ENCODE assay signal across 20 cellular contexts in genomic region chr20:481167-481566, GRCh38. TPM values are rescaled to one million over a fixed set of nuclear protein-coding genes. Genes with fewer than 3 reads are reported as not detected.
DNase-seq lines count a peak whose midpoint lies in the region; ATAC-seq and TF ChIP-seq lines count a peak whose summit lies in the region.
"Had no signal": no experiment of that assay in that cellular context is flagged by ENCODE, and none has a peak within 500 bp of the region (broad histone marks: within the 10 kb centered on the region; RNA-seq: fewer than 3 reads in every experiment).

No MANE protein-coding gene starts in this region.

- ATAC-seq in stimulated activated naive CD8-positive, alpha-beta T cell treated with anti-CD3 and anti-CD28 coated beads, Interleukin-15, amount 100 ng/mL, for 72 hours = peak; percentile 54
- ATAC-seq in stimulated activated naive CD8-positive, alpha-beta T cell treated with anti-CD3 and anti-CD28 coated beads, Interleukin-15, Interleukin-2, amounts not matched to agents 100 U/mL and 50 U/mL, for 24 hours = no peak
- peak; percentile 34 for ATAC-seq in activated CD8-positive, alpha-beta T cell treated with anti-CD3 and anti-CD28 coated beads for 36 hours
- no peak for ATAC-seq in HG03354 (IDR thresholded peaks at IDR 0.05; ENCODE audit: poor library complexity, severe bottlenecking, unreplicated experiment)
- ATAC-seq: HepG2 had no signal

- no peaks in the 10 kb centered on the region for H3K9me3 Mint-ChIP-seq in activated CD4-positive, alpha-beta T cell treated with anti-CD3 and anti-CD28 coated beads, Interleukin-2, amount 10 ng/mL, durations not matched to agents 24 days and 14 days
- no peaks in the 10 kb centered on the region for H3K9me3 Mint-ChIP-seq in stimulated activated naive CD8-positive, alpha-beta T cell treated with anti-CD3 and anti-CD28 coated beads, Interleukin-15, amount 100 ng/mL, for 72 hours
- H3K9me3 Mint-ChIP-seq in activated CD8-positive, alpha-beta T cell treated with anti-CD3 and anti-CD28 coated beads for 36 hours = no peaks in the 10 kb centered on the region
- H3K9me3 Mint-ChIP-seq: H9 had no signal

- peak overlapping the region; percentile 34 for H3K27ac Mint-ChIP-seq in activated CD4-positive, alpha-beta T cell treated with anti-CD3 and anti-CD28 coated beads, Interleukin-2, amount 10 ng/mL, durations not matched to agents 24 days and 14 days
- peak overlapping the region in 1 of 2 donors; percentile 86 for H3K27ac Mint-ChIP-seq in stimulated activated naive CD8-positive, alpha-beta T cell treated with anti-CD3 and anti-CD28 coated beads, Interleukin-15, amount 100 ng/mL, for 72 hours
- no peak overlapping the region for H3K27ac Mint-ChIP-seq in activated CD8-positive, alpha-beta T cell treated with anti-CD3 and anti-CD28 coated beads for 36 hours

- peaks cover 22% of the 10 kb centered on the region for H3K4me1 Mint-ChIP-seq in activated CD4-positive, alpha-beta T cell treated with anti-CD3 and anti-CD28 coated beads, Interleukin-2, amount 10 ng/mL, durations not matched to agents 24 days and 14 days
- peaks cover 36% of the 10 kb centered on the region for H3K4me1 Mint-ChIP-seq in stimulated activated naive CD8-positive, alpha-beta T cell treated with anti-CD3 and anti-CD28 coated beads, Interleukin-15, amount 100 ng/mL, for 72 hours
- peaks cover 18% of the 10 kb centered on the region for H3K4me1 Mint-ChIP-seq in activated CD8-positive, alpha-beta T cell treated with anti-CD3 and anti-CD28 coated beads for 36 hours (ENCODE audit: low read depth)
- H3K4me1 Mint-ChIP-seq: H9 had no signal

- no peak for DNase-seq in activated CD4-positive, alpha-beta T cell treated with anti-CD3 and anti-CD28 coated beads, Interleukin-2, amount 10 ng/mL, durations not matched to agents 24 days and 14 days
- no peak for DNase-seq in activated CD4-positive, alpha-beta T cell treated with anti-CD3 and anti-CD28 coated beads for 48 hours
- no peak for DNase-seq in stimulated activated naive CD8-positive, alpha-beta T cell treated with anti-CD3 and anti-CD28 coated beads, Interleukin-15, amount 100 ng/mL, for 72 hours
- no peak for DNase-seq in stimulated activated naive CD8-positive, alpha-beta T cell treated with anti-CD3 and anti-CD28 coated beads, Interleukin-15, Interleukin-2, amounts not matched to agents 100 U/mL and 50 U/mL, for 24 hours
- no peak for DNase-seq in activated CD8-positive, alpha-beta T cell treated with anti-CD3 and anti-CD28 coated beads for 36 hours
- no peak for DNase-seq in NOMO-1 (lab: John Stamatoyannopoulos, UW; ENCODE audit: unreplicated experiment in 2 of 2)
- no peak for DNase-seq in A673 (ENCODE audit: low spot score)
- DNase-seq: BE2C; DMS79; H9; KG1; MV-4-11; NCI-H1694 treated with DMSO at 0.1 percent for 48 hours; NCI-H2107; NCI-H510A; NCI-H748 treated with DMSO at 0.1 percent for 48 hours; NK-92 treated with Interleukin-12 subunit alpha and Interleukin-12 subunit beta, amount 100 ng/mL, for 24 hours; Right ventricle myocardium superior had no signal

- H3K4me1 ChIP-seq in A673 (ENCODE audit: insufficient read depth, low read length, poor library complexity, severe bottlenecking) = peaks cover 3% of the 10 kb centered on the region
- H3K4me1 ChIP-seq: BE2C had no signal

- peaks cover 50% of the 10 kb centered on the region for H3K36me3 Mint-ChIP-seq in activated CD4-positive, alpha-beta T cell treated with anti-CD3 and anti-CD28 coated beads, Interleukin-2, amount 10 ng/mL, durations not matched to agents 24 days and 14 days (ENCODE audit: low read depth)
- H3K36me3 Mint-ChIP-seq in activated CD8-positive, alpha-beta T cell treated with anti-CD3 and anti-CD28 coated beads for 36 hours (ENCODE audit: low read depth) = peaks cover 43% of the 10 kb centered on the region

- no peaks in the 10 kb centered on the region for H3K9me3 ChIP-seq in A673 (ENCODE audit: low read depth, low read length, poor library complexity, severe bottlenecking)
- H3K9me3 ChIP-seq: BE2C had no signal

- no peak overlapping the region for H3K4me3 Mint-ChIP-seq in activated CD4-positive, alpha-beta T cell treated with anti-CD3 and anti-CD28 coated beads, Interleukin-2, amount 10 ng/mL, durations not matched to agents 24 days and 14 days
- no peak overlapping the region for H3K4me3 Mint-ChIP-seq in stimulated activated naive CD8-positive, alpha-beta T cell treated with anti-CD3 and anti-CD28 coated beads, Interleukin-15, amount 100 ng/mL, for 72 hours
- no peak overlapping the region for H3K4me3 Mint-ChIP-seq in activated CD8-positive, alpha-beta T cell treated with anti-CD3 and anti-CD28 coated beads for 36 hours
- H3K4me3 Mint-ChIP-seq: H9 had no signal

- CTCF ChIA-PET in activated CD8-positive, alpha-beta T cell treated with anti-CD3 and anti-CD28 coated beads for 36 hours (lab: Charles Lee) = interaction anchor here (0.6 to 2.5 kb wide), 4 partner anchors 8 to 126 kb away, joined by 3 to 10 read pairs (median 6); no protein-coding TSS in a partner anchor
- CTCF ChIA-PET in A673 (lab: Charles Lee) = no interaction called here

- BruUV-seq in A673 (replicated peaks; lab: Mats Ljungman, UMichigan) = no TSS peak

- intact Hi-C loops in activated CD4-positive, alpha-beta T cell treated with anti-CD3 and anti-CD28 coated beads, Interleukin-2, amount 10 ng/mL, durations not matched to agents 24 days and 14 days (cut with micrococcal nuclease) = no loop called here
- intact Hi-C loops in activated CD8-positive, alpha-beta T cell treated with anti-CD3 and anti-CD28 coated beads for 36 hours (cut with micrococcal nuclease) = no loop called here
- intact Hi-C loops in A673 (cut with micrococcal nuclease; ENCODE audit: unreplicated experiment) = no loop called here

- no peak overlapping the region for H3K4me3 ChIP-seq in A673 (ENCODE audit: low read depth, low read length, poor library complexity, severe bottlenecking)

- POLR2A ChIA-PET in activated CD8-positive, alpha-beta T cell treated with anti-CD3 and anti-CD28 coated beads for 36 hours (lab: Charles Lee) = interaction anchor here (0.6 kb wide), 1 partner anchor 185 kb away, joined by 3 read pairs; no protein-coding TSS in a partner anchor
- POLR2A ChIA-PET in A673 (lab: Charles Lee; ENCODE audit: low non-redundant PET) = interaction anchor here (0.5 kb wide), 1 partner anchor 51 kb away, joined by 9 read pairs; no protein-coding TSS in a partner anchor

- H3K36me3 ChIP-seq in A673 (ENCODE audit: insufficient read depth, low read length, poor library complexity, severe bottlenecking) = peaks cover 77% of the 10 kb centered on the region

- TF ChIP-seq CTCF in activated CD8-positive, alpha-beta T cell treated with anti-CD3 and anti-CD28 coated beads for 36 hours (IDR thresholded peaks at IDR 0.05) = no peak
- no peak for TF ChIP-seq CTCF in A673 (conservative IDR thresholded peaks at IDR 0.05; ENCODE audit: low read depth, low read length)

- no peak overlapping the region for H3K27ac ChIP-seq in A673 (ENCODE audit: low read depth, low read length, poor library complexity, severe bottlenecking)

- H3K27me3 Mint-ChIP-seq in activated CD4-positive, alpha-beta T cell treated with anti-CD3 and anti-CD28 coated beads, Interleukin-2, amount 10 ng/mL, durations not matched to agents 24 days and 14 days = no peaks in the 10 kb centered on the region
- H3K27me3 Mint-ChIP-seq in stimulated activated naive CD8-positive, alpha-beta T cell treated with anti-CD3 and anti-CD28 coated beads, Interleukin-15, amount 100 ng/mL, for 72 hours = no peaks in the 10 kb centered on the region
- H3K27me3 Mint-ChIP-seq in activated CD8-positive, alpha-beta T cell treated with anti-CD3 and anti-CD28 coated beads for 36 hours = no peaks in the 10 kb centered on the region

- no peaks in the 10 kb centered on the region for H3K27me3 ChIP-seq in A673 (replicated peaks; ENCODE audit: insufficient read depth, low read depth, low read length, poor library complexity)
- H3K27me3 ChIP-seq: BE2C had no signal

RNA-seq across cellular contexts. Expression of gene TBC1D20, which starts 18.8 kb away (rescaled TPM):
- 34.3 and 35.4 TPM in 2 replicates for total RNA-seq in activated CD4-positive, alpha-beta T cell treated with anti-CD3 and anti-CD28 coated beads, Interleukin-2, amount 10 ng/mL, durations not matched to agents 24 days and 14 days
- total RNA-seq in activated CD8-positive, alpha-beta T cell treated with anti-CD3 and anti-CD28 coated beads for 36 hours = 10 to 100 TPM; 22.2 to 23.8 TPM
- total RNA-seq in A673 (2021) = 31.8 and 34.3 TPM in 2 replicates

Comparison
In these comparisons a context has a peak if more than half of its experiments do, and no peak if none do; other contexts are left out.
1. ATAC-seq: peak in stimulated activated naive CD8-positive, alpha-beta T cell treated with anti-CD3 and anti-CD28 coated beads, Interleukin-15, amount 100 ng/mL, for 72 hours (single experiment) and activated CD8-positive, alpha-beta T cell treated with anti-CD3 and anti-CD28 coated beads for 36 hours (single experiment); none in stimulated activated naive CD8-positive, alpha-beta T cell treated with anti-CD3 and anti-CD28 coated beads, Interleukin-15, Interleukin-2, amounts not matched to agents 100 U/mL and 50 U/mL, for 24 hours (single experiment) and HG03354 (single experiment).